In the genomic region with DNA sequence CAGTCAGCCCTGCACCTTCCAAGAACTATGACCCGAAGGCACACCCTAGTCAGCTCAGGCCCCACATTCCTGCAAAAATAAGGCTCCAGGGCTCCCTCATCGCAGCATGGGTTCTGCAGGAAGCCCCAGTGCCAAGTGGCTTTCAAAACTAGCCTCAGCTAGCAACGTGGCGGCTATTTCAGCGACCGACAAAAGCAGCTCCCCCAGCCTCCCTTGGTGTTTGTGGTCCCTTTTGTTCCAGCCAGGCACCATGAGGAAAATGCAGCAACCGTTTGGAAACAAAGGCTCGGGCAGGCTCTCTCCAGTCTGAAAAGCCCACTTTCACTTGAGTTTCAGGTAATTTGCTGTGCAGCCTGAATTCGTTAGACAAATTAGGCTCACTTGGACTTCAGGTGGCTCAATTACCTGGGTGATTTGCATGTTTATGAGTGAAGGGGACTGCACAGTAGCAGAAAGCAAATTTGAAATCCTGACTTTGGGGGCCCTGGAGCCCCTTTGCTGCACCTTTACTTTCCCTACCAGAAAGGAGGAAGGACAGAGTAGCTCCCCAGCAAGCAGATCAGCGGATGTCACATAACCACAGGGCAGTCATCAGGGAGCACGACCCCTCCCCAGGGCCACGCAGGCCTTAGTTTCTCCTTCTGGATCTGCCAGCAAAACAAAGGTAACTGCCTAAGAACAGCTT, we compare ENCODE assay signal across 1 cellular context.
TF ChIP-seq lines count a peak whose summit lies in the region.

No MANE protein-coding gene starts in this region.

TF ChIP-seq in GM23338, 12 proteins besides CTCF, POLR2A, EP300 and RAD21 (continued from another document):
- TF ChIP-seq, protein P1, sequence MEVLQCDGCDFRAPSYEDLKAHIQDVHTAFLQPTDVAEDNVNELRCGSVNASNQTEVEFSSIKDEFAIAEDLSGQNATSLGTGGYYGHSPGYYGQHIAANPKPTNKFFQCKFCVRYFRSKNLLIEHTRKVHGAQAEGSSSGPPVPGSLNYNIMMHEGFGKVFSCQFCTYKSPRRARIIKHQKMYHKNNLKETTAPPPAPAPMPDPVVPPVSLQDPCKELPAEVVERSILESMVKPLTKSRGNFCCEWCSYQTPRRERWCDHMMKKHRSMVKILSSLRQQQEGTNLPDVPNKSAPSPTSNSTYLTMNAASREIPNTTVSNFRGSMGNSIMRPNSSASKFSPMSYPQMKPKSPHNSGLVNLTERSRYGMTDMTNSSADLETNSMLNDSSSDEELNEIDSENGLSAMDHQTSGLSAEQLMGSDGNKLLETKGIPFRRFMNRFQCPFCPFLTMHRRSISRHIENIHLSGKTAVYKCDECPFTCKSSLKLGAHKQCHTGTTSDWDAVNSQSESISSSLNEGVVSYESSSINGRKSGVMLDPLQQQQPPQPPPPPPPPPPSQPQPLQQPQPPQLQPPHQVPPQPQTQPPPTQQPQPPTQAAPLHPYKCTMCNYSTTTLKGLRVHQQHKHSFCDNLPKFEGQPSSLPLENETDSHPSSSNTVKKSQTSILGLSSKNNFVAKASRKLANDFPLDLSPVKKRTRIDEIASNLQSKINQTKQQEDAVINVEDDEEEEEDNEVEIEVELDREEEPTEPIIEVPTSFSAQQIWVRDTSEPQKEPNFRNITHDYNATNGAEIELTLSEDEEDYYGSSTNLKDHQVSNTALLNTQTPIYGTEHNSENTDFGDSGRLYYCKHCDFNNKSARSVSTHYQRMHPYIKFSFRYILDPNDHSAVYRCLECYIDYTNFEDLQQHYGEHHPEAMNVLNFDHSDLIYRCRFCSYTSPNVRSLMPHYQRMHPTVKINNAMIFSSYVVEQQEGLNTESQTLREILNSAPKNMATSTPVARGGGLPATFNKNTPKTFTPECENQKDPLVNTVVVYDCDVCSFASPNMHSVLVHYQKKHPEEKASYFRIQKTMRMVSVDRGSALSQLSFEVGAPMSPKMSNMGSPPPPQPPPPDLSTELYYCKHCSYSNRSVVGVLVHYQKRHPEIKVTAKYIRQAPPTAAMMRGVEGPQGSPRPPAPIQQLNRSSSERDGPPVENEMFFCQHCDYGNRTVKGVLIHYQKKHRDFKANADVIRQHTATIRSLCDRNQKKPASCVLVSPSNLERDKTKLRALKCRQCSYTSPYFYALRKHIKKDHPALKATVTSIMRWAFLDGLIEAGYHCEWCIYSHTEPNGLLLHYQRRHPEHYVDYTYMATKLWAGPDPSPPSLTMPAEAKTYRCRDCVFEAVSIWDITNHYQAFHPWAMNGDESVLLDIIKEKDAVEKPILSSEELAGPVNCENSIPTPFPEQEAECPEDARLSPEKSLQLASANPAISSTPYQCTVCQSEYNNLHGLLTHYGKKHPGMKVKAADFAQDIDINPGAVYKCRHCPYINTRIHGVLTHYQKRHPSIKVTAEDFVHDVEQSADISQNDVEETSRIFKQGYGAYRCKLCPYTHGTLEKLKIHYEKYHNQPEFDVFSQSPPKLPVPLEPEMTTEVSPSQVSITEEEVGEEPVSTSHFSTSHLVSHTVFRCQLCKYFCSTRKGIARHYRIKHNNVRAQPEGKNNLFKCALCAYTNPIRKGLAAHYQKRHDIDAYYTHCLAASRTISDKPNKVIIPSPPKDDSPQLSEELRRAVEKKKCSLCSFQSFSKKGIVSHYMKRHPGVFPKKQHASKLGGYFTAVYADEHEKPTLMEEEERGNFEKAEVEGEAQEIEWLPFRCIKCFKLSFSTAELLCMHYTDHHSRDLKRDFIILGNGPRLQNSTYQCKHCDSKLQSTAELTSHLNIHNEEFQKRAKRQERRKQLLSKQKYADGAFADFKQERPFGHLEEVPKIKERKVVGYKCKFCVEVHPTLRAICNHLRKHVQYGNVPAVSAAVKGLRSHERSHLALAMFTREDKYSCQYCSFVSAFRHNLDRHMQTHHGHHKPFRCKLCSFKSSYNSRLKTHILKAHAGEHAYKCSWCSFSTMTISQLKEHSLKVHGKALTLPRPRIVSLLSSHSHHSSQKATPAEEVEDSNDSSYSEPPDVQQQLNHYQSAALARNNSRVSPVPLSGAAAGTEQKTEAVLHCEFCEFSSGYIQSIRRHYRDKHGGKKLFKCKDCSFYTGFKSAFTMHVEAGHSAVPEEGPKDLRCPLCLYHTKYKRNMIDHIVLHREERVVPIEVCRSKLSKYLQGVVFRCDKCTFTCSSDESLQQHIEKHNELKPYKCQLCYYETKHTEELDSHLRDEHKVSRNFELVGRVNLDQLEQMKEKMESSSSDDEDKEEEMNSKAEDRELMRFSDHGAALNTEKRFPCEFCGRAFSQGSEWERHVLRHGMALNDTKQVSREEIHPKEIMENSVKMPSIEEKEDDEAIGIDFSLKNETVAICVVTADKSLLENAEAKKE (CRISPR knock-in tag; IDR thresholded peaks at IDR 0.05): no peak
- no peak for TF ChIP-seq EZH2 (IDR thresholded peaks at IDR 0.05; ENCODE audit: low read depth, unreplicated experiment)
